21 cellular contexts compared by ENCODE assay signal in the genomic region with DNA sequence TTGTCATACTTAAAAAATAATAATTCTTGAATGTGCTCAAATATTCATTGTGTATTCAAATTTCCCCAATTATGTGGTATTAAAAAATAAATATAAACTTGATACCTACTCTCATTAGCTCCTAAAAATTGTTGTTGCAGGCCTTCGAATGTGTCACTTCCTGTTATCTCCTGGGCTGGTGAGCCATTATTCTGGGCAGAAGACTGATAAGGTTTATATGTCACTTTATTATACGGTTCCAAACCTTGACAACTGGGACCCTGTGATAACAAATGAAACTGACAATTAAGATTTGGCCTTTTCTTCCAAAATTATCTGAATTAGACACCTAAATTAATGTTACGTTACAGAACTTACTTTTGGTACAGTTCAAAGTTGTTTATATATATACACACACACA.
"Had no signal": no experiment of that assay in that cellular context is flagged by ENCODE, and none has a peak within 500 bp of the region (broad histone marks: within the 10 kb centered on the region; RNA-seq: fewer than 3 reads in every experiment).

No MANE protein-coding gene starts in this region.

- H3K4me1 ChIP-seq: prostate gland, right atrium auricular region had no signal

- H3K27me3 ChIP-seq: adrenal gland, right atrium auricular region, upper lobe of right lung had no signal

- ATAC-seq: activated naive CD4-positive, alpha-beta T cell treated with anti-CD3 and anti-CD28 coated beads, Interleukin-2, amount 50 U/mL, for 72 hours; left colon; upper lobe of right lung had no signal

- H3K4me3 ChIP-seq: adrenal gland, lung, prostate gland, right atrium auricular region, upper lobe of right lung had no signal

- H3K36me3 ChIP-seq: adrenal gland, prostate gland, right atrium auricular region had no signal

- H3K9me3 ChIP-seq: prostate gland, right atrium auricular region, upper lobe of right lung had no signal

- DNase-seq: activated CD4-positive, alpha-beta T cell treated with anti-CD3 and anti-CD28 coated beads for 1 hour; activated gamma-delta T cell treated with Interleukin-2 at 50 U/mL for 16 hours; adrenal gland; effector memory CD4-positive, alpha-beta T cell; foreskin fibroblast; hippocampal formation; left colon; stimulated activated CD4-positive, alpha-beta T cell treated with anti-CD3 and anti-CD28 coated beads, Interleukin-12 subunit alpha, Interleukin-12 subunit beta, amount 100 ng/mL, for 4 hours; stimulated activated CD4-positive, alpha-beta T cell treated with anti-CD3 and anti-CD28 coated beads, Interleukin-1b, Interleukin-23, amount 100 ng/mL, for 48 hours; stimulated activated CD8-positive, alpha-beta memory T cell treated with anti-CD3 and anti-CD28 coated beads, Interleukin-4, amount 100 ng/mL, for 48 hours; stimulated activated naive CD4-positive, alpha-beta T cell; T-helper 1 cell; T-helper 9 cell; upper lobe of right lung; WERI-Rb-1 had no signal

- FAIRE-seq: bronchial epithelial cell, endothelial cell of umbilical vein had no signal

- H3K27ac ChIP-seq: adrenal gland, prostate gland, upper lobe of right lung, WERI-Rb-1 had no signal
